16 cellular contexts compared by ENCODE assay signal in genomic region chr4:61520176-61520575, GRCh38.
DNase-seq lines count a peak whose midpoint lies in the region; ATAC-seq and TF ChIP-seq lines count a peak whose summit lies in the region.
"Had no signal": no experiment of that assay in that cellular context is flagged by ENCODE, and none has a peak within 500 bp of the region (broad histone marks: within the 10 kb centered on the region; RNA-seq: fewer than 3 reads in every experiment).

No MANE protein-coding gene starts in this region.

- H3F3A ChIP-seq in PC-3 (ENCODE audit: low read length, unreplicated experiment) = no peaks in the 10 kb centered on the region

- intact Hi-C loops in Caco-2 (cut with micrococcal nuclease; ENCODE audit: unreplicated experiment) (no loop called here), PC-3 (cut with micrococcal nuclease) (loop anchor here (10.0 kb wide), 1 partner anchor 395 kb away; no protein-coding TSS in a partner anchor), left lung (cut with DNase I) (no loop called here)
- intact Hi-C loops in activated CD4-positive, alpha-beta memory T cell treated with anti-CD3 and anti-CD28 coated beads for 36 hours (cut with micrococcal nuclease) = no loop called here

- H3K27me3 ChIP-seq in Caco-2 (replicated peaks; ENCODE audit: control insufficient read depth, insufficient read depth, low read length) (no peaks in the 10 kb centered on the region), PC-3 (ENCODE audit: low read length) (no peaks in the 10 kb centered on the region), left lung (peaks cover 0 to 5% of the 10 kb centered on the region in 2 donors)
- H3K27me3 ChIP-seq: BE2C had no signal

- H3K36me3 ChIP-seq in Caco-2 (ENCODE audit: control insufficient read depth, insufficient read depth, low read length) = no peaks in the 10 kb centered on the region
- no peaks in the 10 kb centered on the region for H3K36me3 ChIP-seq in PC-3 (ENCODE audit: low read depth, low read length)
- H3K36me3 ChIP-seq in left lung = no peaks in the 10 kb centered on the region
- H3K36me3 ChIP-seq: BE2C had no signal

- peak overlapping the region; percentile 48; the same call in 1 of the 2 replicates for H3K4me2 ChIP-seq in PC-3 (ENCODE audit: low read length)

- BruUV-seq in Caco-2 (replicated peaks; lab: Mats Ljungman, UMichigan) = no TSS peak
- BruUV-seq in PC-3 (replicated peaks; lab: Mats Ljungman, UMichigan) = no TSS peak

- H3K27ac ChIP-seq in PC-3 (ENCODE audit: low read length) (no peak overlapping the region), left lung (no peak overlapping the region)

- H3K4me3 Mint-ChIP-seq in Caco-2 (ENCODE audit: unreplicated experiment) = no peak overlapping the region
- H3K4me3 Mint-ChIP-seq in activated CD4-positive, alpha-beta memory T cell treated with anti-CD3 and anti-CD28 coated beads for 36 hours = no peak overlapping the region
- H3K4me3 Mint-ChIP-seq: CD4-positive, alpha-beta T cell had no signal

- peaks cover 17% of the 10 kb centered on the region for H3K4me1 Mint-ChIP-seq in Caco-2 (ENCODE audit: low read depth, unreplicated experiment)
- H3K4me1 Mint-ChIP-seq in activated CD4-positive, alpha-beta memory T cell treated with anti-CD3 and anti-CD28 coated beads for 36 hours (ENCODE audit: low read depth) = no peaks in the 10 kb centered on the region

- no peaks in the 10 kb centered on the region for H3K36me3 Mint-ChIP-seq in Caco-2 (ENCODE audit: insufficient read depth, unreplicated experiment)
- H3K36me3 Mint-ChIP-seq in activated CD4-positive, alpha-beta memory T cell treated with anti-CD3 and anti-CD28 coated beads for 36 hours = no peaks in the 10 kb centered on the region

- no peak overlapping the region for H3K9ac ChIP-seq in PC-3 (ENCODE audit: low read length)

- no peaks in the 10 kb centered on the region for H3K27me3 Mint-ChIP-seq in Caco-2 (ENCODE audit: insufficient read depth, unreplicated experiment)
- H3K27me3 Mint-ChIP-seq in activated CD4-positive, alpha-beta memory T cell treated with anti-CD3 and anti-CD28 coated beads for 36 hours = no peaks in the 10 kb centered on the region
- H3K27me3 Mint-ChIP-seq: CD4-positive, alpha-beta T cell had no signal

- H3K4me3 ChIP-seq in Caco-2 (ENCODE audit: low read depth, low read length) = no peak overlapping the region
- no peak overlapping the region for H3K4me3 ChIP-seq in PC-3 (ENCODE audit: low read length)
- H3K4me3 ChIP-seq in cardiac fibroblast (replicated peaks in 1 of 2; ENCODE audit: low read depth in 2 of 2, low read length in 2 of 2) = no peak overlapping the region
- no peak overlapping the region for H3K4me3 ChIP-seq in left lung

- ATAC-seq in PC-3 (peak; percentile 6; the same call in 1 of the 2 replicates), left lung (peak; percentile 33), GM21423 (IDR thresholded peaks at IDR 0.05; ENCODE audit: unreplicated experiment) (no peak)

- CTCF ChIA-PET in Caco-2 (lab: Charles Lee) = no interaction called here
- CTCF ChIA-PET in PC-3 (lab: Charles Lee) = no interaction called here
- CTCF ChIA-PET in activated CD4-positive, alpha-beta memory T cell treated with anti-CD3 and anti-CD28 coated beads for 36 hours (lab: Charles Lee) = no interaction called here

- peaks cover 12% of the 10 kb centered on the region for H3K4me1 ChIP-seq in Caco-2
- peaks cover 18% of the 10 kb centered on the region for H3K4me1 ChIP-seq in PC-3 (ENCODE audit: insufficient read depth, low read length)
- H3K4me1 ChIP-seq in left lung = no peaks in the 10 kb centered on the region
- H3K4me1 ChIP-seq: BE2C had no signal

- POLR2A ChIA-PET in Caco-2 (lab: Charles Lee) (no interaction called here), PC-3 (lab: Charles Lee; ENCODE audit: unreplicated experiment) (interaction anchor here (0.7 kb wide), 1 partner anchor 316 kb away, joined by 3 read pairs; no protein-coding TSS in a partner anchor)
- POLR2A ChIA-PET in activated CD4-positive, alpha-beta memory T cell treated with anti-CD3 and anti-CD28 coated beads for 36 hours (lab: Charles Lee) = no interaction called here

- DNase-seq in Caco-2 (no peak), PC-3 (no peak), cardiac fibroblast (ENCODE audit: low read depth in 2 of 2) (peak; percentile 11 to 26), left lung (no peak), NCI-H345 treated with DMSO at 0.1 percent for 48 hours (lab: John Stamatoyannopoulos, UW; ENCODE audit: unreplicated experiment) (no peak), NOMO-1 treated with dmso at 0.1 percent for 144 hours (lab: John Stamatoyannopoulos, UW; ENCODE audit: unreplicated experiment) (no peak)
- no peak for DNase-seq in activated CD4-positive, alpha-beta memory T cell treated with anti-CD3 and anti-CD28 coated beads for 36 hours
- DNase-seq: 8988T; BE2C; CD4-positive, alpha-beta T cell; GF-D8; NCI-H187; NCI-H526 treated with DMSO at 0.1 percent for 48 hours; OCI-M1; RPMI8226 had no signal

- no peaks in the 10 kb centered on the region for H3K9me2 ChIP-seq in PC-3 (replicated peaks; ENCODE audit: low read length)

- H3K9me3 ChIP-seq in Caco-2 = no peaks in the 10 kb centered on the region
- H3K9me3 ChIP-seq in PC-3 (ENCODE audit: low read length) = no peaks in the 10 kb centered on the region
- no peaks in the 10 kb centered on the region for H3K9me3 ChIP-seq in left lung
- H3K9me3 ChIP-seq: BE2C had no signal

- H2AFZ ChIP-seq in PC-3 (ENCODE audit: low read length) = no peak overlapping the region

- peak overlapping the region; percentile 45 for H3K27ac Mint-ChIP-seq in Caco-2 (ENCODE audit: unreplicated experiment)
- H3K27ac Mint-ChIP-seq in activated CD4-positive, alpha-beta memory T cell treated with anti-CD3 and anti-CD28 coated beads for 36 hours = no peak overlapping the region
- H3K27ac Mint-ChIP-seq: CD4-positive, alpha-beta T cell had no signal

- TF ChIP-seq CTCF in Caco-2 (IDR thresholded peaks at IDR 0.05; ENCODE audit: insufficient read depth in 1 of 2, low read depth in 1 of 2, low read length in 1 of 2, severe bottlenecking in 1 of 2, unreplicated experiment in 1 of 2) = no peak
- no peak for TF ChIP-seq CTCF in PC-3 (conservative IDR thresholded peaks at IDR 0.05; ENCODE audit: low read depth, low read length)
- TF ChIP-seq CTCF in cardiac fibroblast (IDR thresholded peaks at IDR 0.05; ENCODE audit: low read depth, low read length) = no peak
- no peak for TF ChIP-seq CTCF in left lung (IDR thresholded peaks at IDR 0.05)

- no peaks in the 10 kb centered on the region for H3K9me3 Mint-ChIP-seq in Caco-2 (ENCODE audit: unreplicated experiment)
- peaks cover 10% of the 10 kb centered on the region for H3K9me3 Mint-ChIP-seq in activated CD4-positive, alpha-beta memory T cell treated with anti-CD3 and anti-CD28 coated beads for 36 hours

- no peaks in the 10 kb centered on the region for H4K20me1 ChIP-seq in PC-3 (ENCODE audit: low read length)

- no peaks in the 10 kb centered on the region for H3K79me2 ChIP-seq in PC-3 (ENCODE audit: low read length)

Comparison
In these comparisons a context has a peak if more than half of its experiments do, and no peak if none do; other contexts are left out.
1. DNase-seq: peak in cardiac fibroblast (2 of 2); none in Caco-2 (0 of 2), PC-3 (single experiment), left lung (0 of 2), NCI-H345 treated with DMSO at 0.1 percent for 48 hours (single experiment), NOMO-1 treated with dmso at 0.1 percent for 144 hours (single experiment) and activated CD4-positive, alpha-beta memory T cell treated with anti-CD3 and anti-CD28 coated beads for 36 hours (single experiment).